ENCODE assay signal across 10 cellular contexts in the genomic region with DNA sequence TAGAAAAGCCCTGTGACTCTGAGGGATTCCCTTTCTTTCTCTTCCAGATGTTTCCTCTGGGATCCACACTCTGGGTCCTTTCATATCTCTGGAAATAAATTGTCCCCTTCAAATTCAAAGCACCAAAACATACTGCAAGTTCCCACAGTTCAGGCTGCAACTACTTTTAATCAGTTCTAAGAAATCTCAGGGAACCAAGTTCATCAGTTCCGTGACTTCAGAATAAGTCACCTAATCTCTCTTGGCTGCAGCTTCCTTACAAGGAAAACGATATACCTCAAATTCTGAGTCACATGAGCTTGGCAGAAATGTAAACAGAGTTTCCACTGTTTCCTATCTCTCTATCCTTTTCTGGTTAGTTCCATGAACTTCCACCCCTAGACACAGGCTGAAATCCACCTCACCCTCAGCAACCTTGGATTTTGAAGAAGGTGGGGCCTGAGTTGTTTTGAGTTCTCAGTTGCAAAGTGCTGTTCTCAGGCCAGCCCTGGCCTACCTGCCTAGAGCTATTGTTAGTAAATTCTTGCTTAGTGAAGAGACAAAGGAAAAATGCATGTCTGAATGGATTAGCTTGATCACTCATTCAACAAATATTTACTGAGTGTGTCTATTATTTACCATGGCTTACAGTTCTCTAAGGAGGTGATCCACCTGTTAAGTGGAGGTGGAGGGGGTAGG. TPM values are rescaled to one million over a fixed set of nuclear protein-coding genes. Genes with fewer than 3 reads are reported as not detected.
DNase-seq lines count a peak whose midpoint lies in the region; ATAC-seq, FAIRE-seq and TF ChIP-seq lines count a peak whose summit lies in the region.
"Had no signal": no experiment of that assay in that cellular context is flagged by ENCODE, and none has a peak within 500 bp of the region (broad histone marks: within the 10 kb centered on the region; RNA-seq: fewer than 3 reads in every experiment).

No MANE protein-coding gene starts in this region.

- peak overlapping the region; percentile 46 for H3K4ac ChIP-seq in H1 (replicated peaks; ENCODE audit: insufficient read length, low read depth, low read length)

- TF ChIP-seq CTCF in H1 (IDR thresholded peaks at IDR 0.05; ENCODE audit: control extremely low read depth in 1 of 3, insufficient read depth in 1 of 3, low read depth in 1 of 3, low read length in 3 of 3): no peak
- TF ChIP-seq CTCF in osteoblast (IDR thresholded peaks at IDR 0.05; ENCODE audit: extremely low read depth, low read depth, low read length): no peak

- no peak overlapping the region for H3K56ac ChIP-seq in H1 (replicated peaks; ENCODE audit: insufficient read length, low read depth, low read length)

- no peaks in the 10 kb centered on the region for H3K36me3 ChIP-seq in NT2/D1 (ENCODE audit: insufficient read depth, insufficient read length, low read length)
- H3K36me3 ChIP-seq in H1 (ENCODE audit: control insufficient read depth in 2 of 4, insufficient read depth in 4 of 4, low read length in 3 of 4): no peaks in the 10 kb centered on the region
- H3K36me3 ChIP-seq in osteoblast (ENCODE audit: insufficient read depth, low read length): no peaks in the 10 kb centered on the region
- H3K36me3 ChIP-seq: heart left ventricle, pancreas had no signal

- peak; percentile 41 for DNase-seq in H54 (ENCODE audit: insufficient read length, low spot score)
- DNase-seq in NT2/D1 (ENCODE audit: low read depth, low spot score): peak; percentile 90
- peak in 1 of 2 experiments; percentile 75 for DNase-seq in H1 (ENCODE audit: low read depth in 1 of 2, low spot score in 2 of 2)
- DNase-seq in osteoblast (ENCODE audit: insufficient read length, low spot score, missing footprints): peak; percentile 66
- no peak for DNase-seq in activated CD4-positive, CD25-positive, alpha-beta regulatory T cell treated with anti-CD3 and anti-CD28 coated beads, Interleukin-2, amount 50 U/mL, for 72 hours
- no peak for DNase-seq in left lobe of liver (ENCODE audit: low spot score)
- DNase-seq in Right ventricle myocardium superior: no peak
- DNase-seq: heart left ventricle, pancreas had no signal

- H3K4me3 ChIP-seq in NT2/D1 (ENCODE audit: insufficient read length, low read depth): no peak overlapping the region
- no peak overlapping the region for H3K4me3 ChIP-seq in H1 (ENCODE audit: extremely low read depth in 1 of 4, insufficient read depth in 2 of 4, low read depth in 3 of 4, low read length in 4 of 4)
- H3K4me3 ChIP-seq in osteoblast (ENCODE audit: insufficient read depth, low read length): no peak overlapping the region
- H3K4me3 ChIP-seq: heart left ventricle, pancreas had no signal

- TF ChIP-seq EP300 in H1 (IDR thresholded peaks at IDR 0.05; ENCODE audit: borderline replicate concordance in 1 of 2, low read depth in 2 of 2, low read length in 2 of 2): peak in 1 of 2 experiments; percentile 47; a peak in 1 of 3 replicates

- no peak overlapping the region for H3K9ac ChIP-seq in NT2/D1 (ENCODE audit: insufficient read length, low read depth)
- no peak overlapping the region for H3K9ac ChIP-seq in H1 (replicated peaks in 1 of 4; ENCODE audit: extremely low read depth in 1 of 4, low read depth in 3 of 4, low read length in 3 of 4)

- no peak overlapping the region for H2AFZ ChIP-seq in H1 (ENCODE audit: low read length)
- H2AFZ ChIP-seq in osteoblast (ENCODE audit: low read length): no peak overlapping the region

- peak; percentile 75 for FAIRE-seq in H54 (lab: Jason Lieb, UNC)
- peak; percentile 85 for FAIRE-seq in H1 (lab: Jason Lieb, UNC)
- FAIRE-seq: pancreas had no signal

- H2BK120ac ChIP-seq in H1 (replicated peaks; ENCODE audit: low read depth, low read length): peak overlapping the region; percentile 41

- intact Hi-C loops in Right ventricle myocardium superior (cut with DNase I): no loop called here

- 0 out of 2 replicates have a peak overlapping the region, but pooled peaks have one; percentile 7 for H2AK5ac ChIP-seq in H1 (ENCODE audit: low read depth, low read length)

- H3K14ac ChIP-seq in H1 (ENCODE audit: insufficient read length): no peak overlapping the region

- WGBS in H1 (ENCODE audit: extremely low coverage in 1 of 2, insufficient coverage in 1 of 2, insufficient read length in 1 of 2, insufficient replicate concordance in 2 of 2, low coverage in 1 of 2, low lambda C conversion rate in 2 of 2, missing lambda C conversion rate in 1 of 2), 2 experiments: 77% methylated on average over 2 of the region's 2 CpGs; no CpG with 5 or more reads in 1 of the 2 experiments

- no peak for TF ChIP-seq POLR2A in H54 (IDR thresholded peaks at IDR 0.05; ENCODE audit: low read depth, low read length)
- TF ChIP-seq POLR2A in H1 (IDR thresholded peaks at IDR 0.05; ENCODE audit: control extremely low read depth in 1 of 2, low read depth in 2 of 2, low read length in 2 of 2): no peak
- no peak for TF ChIP-seq POLR2A in GM18505 (IDR thresholded peaks at IDR 0.05; ENCODE audit: borderline replicate concordance, extremely low read depth, insufficient read depth, insufficient read length)

- CTCF ChIA-PET in H1 (lab: Charles Lee; ENCODE audit: partially characterized antibody): interaction anchor here (0.6 to 3.6 kb wide), 6 partner anchors 10 to 1953 kb away, joined by 3 to 13 read pairs (median 6); partner anchors contain the start of gene IL6

- H3K79me2 ChIP-seq in H1 (ENCODE audit: control insufficient read depth in 1 of 2, insufficient read depth in 2 of 2, low read length in 2 of 2) (no peaks in the 10 kb centered on the region; a peak in 1 of 4 replicates), osteoblast (ENCODE audit: insufficient read depth, low read length) (no peaks in the 10 kb centered on the region)

- peak overlapping the region; percentile 82; the same call in 1 of the 2 replicates for H2BK5ac ChIP-seq in H1 (ENCODE audit: low read depth, low read length)

- no peak for ATAC-seq in left lobe of liver
- no peak for ATAC-seq in GM18505 (IDR thresholded peaks at IDR 0.05; ENCODE audit: unreplicated experiment)
- ATAC-seq in Right ventricle myocardium superior (ENCODE audit: poor library complexity): no peak
- ATAC-seq: heart left ventricle, pancreas had no signal

- H3K27me3 ChIP-seq in NT2/D1 (ENCODE audit: insufficient read depth, insufficient read length) (no peaks in the 10 kb centered on the region), H1 (replicated peaks in 1 of 4; ENCODE audit: control insufficient read depth in 3 of 4, extremely low read depth in 1 of 4, insufficient read depth in 3 of 4, low read length in 3 of 4) (no peaks in the 10 kb centered on the region), osteoblast (ENCODE audit: insufficient read depth, low read length) (no peaks in the 10 kb centered on the region)
- H3K27me3 ChIP-seq: heart left ventricle, pancreas had no signal

- POLR2A ChIA-PET in H1 (lab: Charles Lee; ENCODE audit: partially characterized antibody): interaction anchor here (0.9 to 1.2 kb wide), 2 partner anchors 11 to 107 kb away, joined by 3 to 4 read pairs; no protein-coding TSS in a partner anchor

- peak overlapping the region; percentile 4; the same call in 1 of the 2 replicates for H2BK20ac ChIP-seq in H1 (ENCODE audit: low read length)

- H3K9me3 ChIP-seq in NT2/D1 (ENCODE audit: insufficient read depth, low read length) (no peaks in the 10 kb centered on the region), H1 (ENCODE audit: insufficient read depth in 2 of 2, low read depth in 1 of 2, low read length in 1 of 2) (no peaks in the 10 kb centered on the region; a peak in 1 of 4 replicates), osteoblast (ENCODE audit: low read depth, low read length) (no peaks in the 10 kb centered on the region)
- H3K9me3 ChIP-seq: heart left ventricle, pancreas had no signal

- peak overlapping the region; percentile 58 for H4K91ac ChIP-seq in H1 (replicated peaks; ENCODE audit: insufficient read length, low read length)

- H3K4me1 ChIP-seq in NT2/D1 (ENCODE audit: insufficient read depth, insufficient read length) (peaks cover 10% of the 10 kb centered on the region), H1 (replicated peaks in 1 of 4; ENCODE audit: control insufficient read depth in 3 of 4, insufficient read depth in 4 of 4, low read length in 3 of 4) (peaks cover 5 to 20% (median 14%) of the 10 kb centered on the region in 4 experiments), osteoblast (ENCODE audit: insufficient read depth, low read length) (peaks cover 55% of the 10 kb centered on the region)
- H3K4me1 ChIP-seq: pancreas had no signal

- H4K5ac ChIP-seq in H1 (ENCODE audit: insufficient read length, low read depth, low read length): peak overlapping the region; percentile 8

- H3K4me2 ChIP-seq in H1 (ENCODE audit: insufficient read depth in 1 of 2, low read depth in 2 of 2, low read length in 2 of 2) (peak overlapping the region; percentile 17 to 57; a peak in 3 of 4 replicates), osteoblast (ENCODE audit: insufficient read depth, low read length) (peak overlapping the region; percentile 25)

- H3K23me2 ChIP-seq in H1 (ENCODE audit: low read depth, low read length): peaks cover 2% of the 10 kb centered on the region; the same call in 1 of the 2 replicates

- no peak overlapping the region for H3K23ac ChIP-seq in H1 (ENCODE audit: insufficient read length)

- TF ChIP-seq RAD21 in H1 (IDR thresholded peaks at IDR 0.05 in 1 of 2, conservative IDR thresholded peaks at IDR 0.05 in 1 of 2; ENCODE audit: low read depth in 2 of 2, low read length in 2 of 2): no peak

- H2BK12ac ChIP-seq in H1 (ENCODE audit: low read depth, low read length): peak overlapping the region; percentile 80; the same call in 1 of the 2 replicates

- H3K18ac ChIP-seq in H1 (ENCODE audit: extremely low read depth, low read length): peak overlapping the region; percentile 52; the same call in 1 of the 2 replicates

- H4K20me1 ChIP-seq in H1 (replicated peaks in 1 of 2; ENCODE audit: control insufficient read depth in 1 of 2, insufficient read depth in 2 of 2, low read length in 2 of 2) (no peaks in the 10 kb centered on the region), osteoblast (ENCODE audit: insufficient read depth, low read length) (no peaks in the 10 kb centered on the region)

- H3K27ac ChIP-seq in H1 (ENCODE audit: low read depth, low read length) (peak overlapping the region; percentile 26; the same call in 1 of the 2 replicates), osteoblast (ENCODE audit: low read depth, low read length) (peak overlapping the region; percentile 93)
- H3K27ac ChIP-seq: heart left ventricle, pancreas had no signal

- no peak overlapping the region for H4K8ac ChIP-seq in H1 (ENCODE audit: extremely low read depth, insufficient read depth, low read length)

- H2BK15ac ChIP-seq in H1 (ENCODE audit: low read length): no peak overlapping the region

- H3K79me1 ChIP-seq in H1 (ENCODE audit: low read depth, low read length): no peaks in the 10 kb centered on the region

RNA-seq across cellular contexts. Expression of gene IL6, which starts 59.3 kb away (rescaled TPM):
- 0.41 and 0.73 TPM in 2 replicates for total RNA-seq in H1 (2021; fragmentation: NEBNext Ultra II Directional; extraction: Animal tissue kit (Norgen Biotek cat#: 25700))
- polyA plus RNA-seq in H1 (2011; rRNA removed): 0.12 and 0.27 TPM in 2 replicates
- polyA plus RNA-seq in H1 (2011; cell fraction: cytosol; rRNA removed): 0.14 TPM
- polyA plus RNA-seq in H1 (2011; cell fraction: nucleus; rRNA removed): 1.0 TPM
- 0.27 to 0.76 TPM (median 0.29 TPM) in 3 of 4 replicates, not detected in the other for polyA plus RNA-seq in H1 (2012, experiment 1 of 2)
- 0.22 TPM for polyA plus RNA-seq in H1 (2012, experiment 2 of 2)
- polyA plus RNA-seq in H1 (2013, experiment 1 of 2): 0.85 TPM
- 0.87 TPM for polyA plus RNA-seq in H1 (2013, experiment 2 of 2)
- 0.35 TPM in 1 of 2 replicates, not detected in the other for polyA minus RNA-seq in H1 (2011; rRNA and poly(A)+ RNA removed)
- not detected for polyA minus RNA-seq in H1 (2011; cell fraction: cytosol; rRNA and poly(A)+ RNA removed)
- not detected for polyA minus RNA-seq in H1 (2011; cell fraction: nucleus; rRNA and poly(A)+ RNA removed)
- total RNA-seq in osteoblast: 37.4 and 52.8 TPM in 2 replicates
- not detected for total RNA-seq in left lobe of liver
- 1.0 TPM for total RNA-seq in Right ventricle myocardium superior

Comparison
In these comparisons a context has a peak if more than half of its experiments do, and no peak if none do; other contexts are left out.
1. DNase-seq: peak in H54 (single experiment), NT2/D1 (single experiment) and osteoblast (single experiment); none in activated CD4-positive, CD25-positive, alpha-beta regulatory T cell treated with anti-CD3 and anti-CD28 coated beads, Interleukin-2, amount 50 U/mL, for 72 hours (single experiment), left lobe of liver (single experiment) and Right ventricle myocardium superior (single experiment).
2. RNA of gene IL6, which starts 59.3 kb away (total RNA-seq): 37.4 to 52.8 TPM in osteoblast; 1.0 TPM in Right ventricle myocardium superior (single experiment), 0.41 to 0.73 TPM in H1 and not detected in left lobe of liver (single experiment); every median in the first group is over 10 times any median in the second.